1 cellular context compared by ENCODE assay signal in the genomic region with DNA sequence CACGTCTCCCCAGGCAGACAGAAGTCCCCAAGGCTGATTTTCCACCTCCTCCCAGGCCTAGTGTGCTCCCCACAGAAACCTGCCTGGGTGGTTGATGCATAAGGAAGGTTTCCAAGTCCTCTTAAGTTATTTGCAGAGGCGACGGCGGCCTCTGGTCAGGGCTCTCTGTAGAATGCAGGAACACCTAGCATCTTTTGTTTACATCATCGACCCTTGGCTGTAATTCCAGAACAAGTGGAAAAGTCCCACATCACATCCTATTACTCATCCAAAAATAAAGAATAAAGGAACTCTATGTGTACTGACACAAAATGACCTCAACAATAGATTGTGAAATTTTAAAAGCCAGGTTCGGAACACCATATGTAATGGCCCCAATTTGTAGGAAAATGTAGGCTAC.
TF ChIP-seq lines count a peak whose summit lies in the region.

No MANE protein-coding gene starts in this region.

TF ChIP-seq in HepG2, 621 proteins besides CTCF, POLR2A, EP300 and RAD21 (continued from another document and continues in another):
- TF ChIP-seq NR2F6 (IDR thresholded peaks at IDR 0.05) (peak; percentile 45; the same call in 1 of the 2 replicates), NR2F6 (CRISPR knock-in tag; IDR thresholded peaks at IDR 0.05) (no peak), ETV6 (CRISPR knock-in tag; conservative IDR thresholded peaks at IDR 0.05) (no peak), MTA1 (CRISPR knock-in tag; IDR thresholded peaks at IDR 0.05; ENCODE audit: borderline replicate concordance) (no peak), TOPORS (CRISPR knock-in tag; IDR thresholded peaks at IDR 0.05) (no peak), ZNF101 (CRISPR knock-in tag; IDR thresholded peaks at IDR 0.05; ENCODE audit: borderline replicate concordance, low read depth) (no peak), ZNF550 (CRISPR knock-in tag; IDR thresholded peaks at IDR 0.05; ENCODE audit: borderline replicate concordance) (no peak), HNRNPH1 (optimal IDR thresholded peaks at IDR 0.05; ENCODE audit: low read depth, low read length) (no peak), CCDC6 (CRISPR knock-in tag; IDR thresholded peaks at IDR 0.05) (no peak), MTF1 (CRISPR knock-in tag; IDR thresholded peaks at IDR 0.05) (no peak), ZBTB3 (CRISPR knock-in tag; IDR thresholded peaks at IDR 0.05; ENCODE audit: borderline replicate concordance, low read depth) (no peak), ZNF431 (CRISPR knock-in tag; IDR thresholded peaks at IDR 0.05; ENCODE audit: borderline replicate concordance, low read depth) (no peak), ZNF207 (IDR thresholded peaks at IDR 0.05; ENCODE audit: borderline replicate concordance) (no peak), ZBTB7B (CRISPR knock-in tag; IDR thresholded peaks at IDR 0.05) (no peak), ZNF260 (CRISPR knock-in tag; IDR thresholded peaks at IDR 0.05; ENCODE audit: borderline replicate concordance, low read depth) (no peak), FOXC1 (CRISPR knock-in tag; IDR thresholded peaks at IDR 0.05; ENCODE audit: borderline replicate concordance) (no peak), CHD2 (IDR thresholded peaks at IDR 0.05; ENCODE audit: low read depth, low read length) (no peak), SMAD3 (CRISPR knock-in tag; IDR thresholded peaks at IDR 0.05) (no peak), KAT8 (CRISPR knock-in tag; IDR thresholded peaks at IDR 0.05) (no peak; the same call in 1 of the 2 replicates), FOXK1 (CRISPR knock-in tag; IDR thresholded peaks at IDR 0.05; ENCODE audit: borderline replicate concordance, low read depth) (peak; percentile 63; the same call in 1 of the 2 replicates), ZSCAN21 (CRISPR knock-in tag; IDR thresholded peaks at IDR 0.05; ENCODE audit: borderline replicate concordance) (no peak), ZNF790 (CRISPR knock-in tag; IDR thresholded peaks at IDR 0.05; ENCODE audit: borderline replicate concordance) (no peak), ZSCAN29 (CRISPR knock-in tag; conservative IDR thresholded peaks at IDR 0.05) (no peak), ZNF331 (CRISPR knock-in tag; IDR thresholded peaks at IDR 0.05) (no peak), ZNF44 (CRISPR knock-in tag; IDR thresholded peaks at IDR 0.05) (no peak), SOX6 (IDR thresholded peaks at IDR 0.05) (no peak), SOX6 (CRISPR knock-in tag; IDR thresholded peaks at IDR 0.05) (peak; percentile 52; the same call in 1 of the 2 replicates), PHF21A (CRISPR knock-in tag; IDR thresholded peaks at IDR 0.05) (0 out of 2 replicates have a peak, but pooled peaks have one; percentile 4), ZBTB38 (CRISPR knock-in tag; IDR thresholded peaks at IDR 0.05) (peak; percentile 45; the same call in 1 of the 2 replicates), AGO2 (optimal IDR thresholded peaks at IDR 0.05; ENCODE audit: low read depth, low read length) (no peak), ZNF274 (CRISPR knock-in tag; IDR thresholded peaks at IDR 0.05) (no peak), ZNF644 (CRISPR knock-in tag; IDR thresholded peaks at IDR 0.05; ENCODE audit: low read depth) (no peak), RXRA (CRISPR knock-in tag; IDR thresholded peaks at IDR 0.05) (no peak), AKAP8 (CRISPR knock-in tag; IDR thresholded peaks at IDR 0.05) (no peak), HMGA1 (CRISPR knock-in tag; conservative IDR thresholded peaks at IDR 0.05) (no peak), ZNF83 (CRISPR knock-in tag; IDR thresholded peaks at IDR 0.05; ENCODE audit: borderline replicate concordance) (no peak), MED1 (CRISPR knock-in tag; IDR thresholded peaks at IDR 0.05) (peak; percentile 94), TCF7L2 (IDR thresholded peaks at IDR 0.05; ENCODE audit: low read depth, low read length) (no peak)
- TF ChIP-seq, protein P1, sequence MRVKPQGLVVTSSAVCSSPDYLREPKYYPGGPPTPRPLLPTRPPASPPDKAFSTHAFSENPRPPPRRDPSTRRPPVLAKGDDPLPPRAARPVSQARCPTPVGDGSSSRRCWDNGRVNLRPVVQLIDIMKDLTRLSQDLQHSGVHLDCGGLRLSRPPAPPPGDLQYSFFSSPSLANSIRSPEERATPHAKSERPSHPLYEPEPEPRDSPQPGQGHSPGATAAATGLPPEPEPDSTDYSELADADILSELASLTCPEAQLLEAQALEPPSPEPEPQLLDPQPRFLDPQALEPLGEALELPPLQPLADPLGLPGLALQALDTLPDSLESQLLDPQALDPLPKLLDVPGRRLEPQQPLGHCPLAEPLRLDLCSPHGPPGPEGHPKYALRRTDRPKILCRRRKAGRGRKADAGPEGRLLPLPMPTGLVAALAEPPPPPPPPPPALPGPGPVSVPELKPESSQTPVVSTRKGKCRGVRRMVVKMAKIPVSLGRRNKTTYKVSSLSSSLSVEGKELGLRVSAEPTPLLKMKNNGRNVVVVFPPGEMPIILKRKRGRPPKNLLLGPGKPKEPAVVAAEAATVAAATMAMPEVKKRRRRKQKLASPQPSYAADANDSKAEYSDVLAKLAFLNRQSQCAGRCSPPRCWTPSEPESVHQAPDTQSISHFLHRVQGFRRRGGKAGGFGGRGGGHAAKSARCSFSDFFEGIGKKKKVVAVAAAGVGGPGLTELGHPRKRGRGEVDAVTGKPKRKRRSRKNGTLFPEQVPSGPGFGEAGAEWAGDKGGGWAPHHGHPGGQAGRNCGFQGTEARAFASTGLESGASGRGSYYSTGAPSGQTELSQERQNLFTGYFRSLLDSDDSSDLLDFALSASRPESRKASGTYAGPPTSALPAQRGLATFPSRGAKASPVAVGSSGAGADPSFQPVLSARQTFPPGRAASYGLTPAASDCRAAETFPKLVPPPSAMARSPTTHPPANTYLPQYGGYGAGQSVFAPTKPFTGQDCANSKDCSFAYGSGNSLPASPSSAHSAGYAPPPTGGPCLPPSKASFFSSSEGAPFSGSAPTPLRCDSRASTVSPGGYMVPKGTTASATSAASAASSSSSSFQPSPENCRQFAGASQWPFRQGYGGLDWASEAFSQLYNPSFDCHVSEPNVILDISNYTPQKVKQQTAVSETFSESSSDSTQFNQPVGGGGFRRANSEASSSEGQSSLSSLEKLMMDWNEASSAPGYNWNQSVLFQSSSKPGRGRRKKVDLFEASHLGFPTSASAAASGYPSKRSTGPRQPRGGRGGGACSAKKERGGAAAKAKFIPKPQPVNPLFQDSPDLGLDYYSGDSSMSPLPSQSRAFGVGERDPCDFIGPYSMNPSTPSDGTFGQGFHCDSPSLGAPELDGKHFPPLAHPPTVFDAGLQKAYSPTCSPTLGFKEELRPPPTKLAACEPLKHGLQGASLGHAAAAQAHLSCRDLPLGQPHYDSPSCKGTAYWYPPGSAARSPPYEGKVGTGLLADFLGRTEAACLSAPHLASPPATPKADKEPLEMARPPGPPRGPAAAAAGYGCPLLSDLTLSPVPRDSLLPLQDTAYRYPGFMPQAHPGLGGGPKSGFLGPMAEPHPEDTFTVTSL (CRISPR knock-in tag; IDR thresholded peaks at IDR 0.05; ENCODE audit: borderline replicate concordance): peak; percentile 52; the same call in 1 of the 2 replicates
- TF ChIP-seq, protein P2, sequence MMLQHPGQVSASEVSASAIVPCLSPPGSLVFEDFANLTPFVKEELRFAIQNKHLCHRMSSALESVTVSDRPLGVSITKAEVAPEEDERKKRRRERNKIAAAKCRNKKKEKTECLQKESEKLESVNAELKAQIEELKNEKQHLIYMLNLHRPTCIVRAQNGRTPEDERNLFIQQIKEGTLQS (CRISPR knock-in tag; IDR thresholded peaks at IDR 0.05): peak; percentile 49; the same call in 1 of the 2 replicates
- TF ChIP-seq, protein P3, sequence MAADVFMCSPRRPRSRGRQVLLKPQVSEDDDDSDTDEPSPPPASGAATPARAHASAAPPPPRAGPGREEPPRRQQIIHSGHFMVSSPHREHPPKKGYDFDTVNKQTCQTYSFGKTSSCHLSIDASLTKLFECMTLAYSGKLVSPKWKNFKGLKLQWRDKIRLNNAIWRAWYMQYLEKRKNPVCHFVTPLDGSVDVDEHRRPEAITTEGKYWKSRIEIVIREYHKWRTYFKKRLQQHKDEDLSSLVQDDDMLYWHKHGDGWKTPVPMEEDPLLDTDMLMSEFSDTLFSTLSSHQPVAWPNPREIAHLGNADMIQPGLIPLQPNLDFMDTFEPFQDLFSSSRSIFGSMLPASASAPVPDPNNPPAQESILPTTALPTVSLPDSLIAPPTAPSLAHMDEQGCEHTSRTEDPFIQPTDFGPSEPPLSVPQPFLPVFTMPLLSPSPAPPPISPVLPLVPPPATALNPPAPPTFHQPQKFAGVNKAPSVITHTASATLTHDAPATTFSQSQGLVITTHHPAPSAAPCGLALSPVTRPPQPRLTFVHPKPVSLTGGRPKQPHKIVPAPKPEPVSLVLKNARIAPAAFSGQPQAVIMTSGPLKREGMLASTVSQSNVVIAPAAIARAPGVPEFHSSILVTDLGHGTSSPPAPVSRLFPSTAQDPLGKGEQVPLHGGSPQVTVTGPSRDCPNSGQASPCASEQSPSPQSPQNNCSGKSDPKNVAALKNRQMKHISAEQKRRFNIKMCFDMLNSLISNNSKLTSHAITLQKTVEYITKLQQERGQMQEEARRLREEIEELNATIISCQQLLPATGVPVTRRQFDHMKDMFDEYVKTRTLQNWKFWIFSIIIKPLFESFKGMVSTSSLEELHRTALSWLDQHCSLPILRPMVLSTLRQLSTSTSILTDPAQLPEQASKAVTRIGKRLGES (CRISPR knock-in tag; IDR thresholded peaks at IDR 0.05; ENCODE audit: borderline replicate concordance): no peak
- TF ChIP-seq, protein P4, sequence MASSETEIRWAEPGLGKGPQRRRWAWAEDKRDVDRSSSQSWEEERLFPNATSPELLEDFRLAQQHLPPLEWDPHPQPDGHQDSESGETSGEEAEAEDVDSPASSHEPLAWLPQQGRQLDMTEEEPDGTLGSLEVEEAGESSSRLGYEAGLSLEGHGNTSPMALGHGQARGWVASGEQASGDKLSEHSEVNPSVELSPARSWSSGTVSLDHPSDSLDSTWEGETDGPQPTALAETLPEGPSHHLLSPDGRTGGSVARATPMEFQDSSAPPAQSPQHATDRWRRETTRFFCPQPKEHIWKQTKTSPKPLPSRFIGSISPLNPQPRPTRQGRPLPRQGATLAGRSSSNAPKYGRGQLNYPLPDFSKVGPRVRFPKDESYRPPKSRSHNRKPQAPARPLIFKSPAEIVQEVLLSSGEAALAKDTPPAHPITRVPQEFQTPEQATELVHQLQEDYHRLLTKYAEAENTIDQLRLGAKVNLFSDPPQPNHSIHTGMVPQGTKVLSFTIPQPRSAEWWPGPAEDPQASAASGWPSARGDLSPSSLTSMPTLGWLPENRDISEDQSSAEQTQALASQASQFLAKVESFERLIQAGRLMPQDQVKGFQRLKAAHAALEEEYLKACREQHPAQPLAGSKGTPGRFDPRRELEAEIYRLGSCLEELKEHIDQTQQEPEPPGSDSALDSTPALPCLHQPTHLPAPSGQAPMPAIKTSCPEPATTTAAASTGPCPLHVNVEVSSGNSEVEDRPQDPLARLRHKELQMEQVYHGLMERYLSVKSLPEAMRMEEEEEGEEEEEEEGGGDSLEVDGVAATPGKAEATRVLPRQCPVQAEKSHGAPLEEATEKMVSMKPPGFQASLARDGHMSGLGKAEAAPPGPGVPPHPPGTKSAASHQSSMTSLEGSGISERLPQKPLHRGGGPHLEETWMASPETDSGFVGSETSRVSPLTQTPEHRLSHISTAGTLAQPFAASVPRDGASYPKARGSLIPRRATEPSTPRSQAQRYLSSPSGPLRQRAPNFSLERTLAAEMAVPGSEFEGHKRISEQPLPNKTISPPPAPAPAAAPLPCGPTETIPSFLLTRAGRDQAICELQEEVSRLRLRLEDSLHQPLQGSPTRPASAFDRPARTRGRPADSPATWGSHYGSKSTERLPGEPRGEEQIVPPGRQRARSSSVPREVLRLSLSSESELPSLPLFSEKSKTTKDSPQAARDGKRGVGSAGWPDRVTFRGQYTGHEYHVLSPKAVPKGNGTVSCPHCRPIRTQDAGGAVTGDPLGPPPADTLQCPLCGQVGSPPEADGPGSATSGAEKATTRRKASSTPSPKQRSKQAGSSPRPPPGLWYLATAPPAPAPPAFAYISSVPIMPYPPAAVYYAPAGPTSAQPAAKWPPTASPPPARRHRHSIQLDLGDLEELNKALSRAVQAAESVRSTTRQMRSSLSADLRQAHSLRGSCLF (CRISPR knock-in tag; IDR thresholded peaks at IDR 0.05; ENCODE audit: borderline replicate concordance): no peak
- TF ChIP-seq, protein P5, sequence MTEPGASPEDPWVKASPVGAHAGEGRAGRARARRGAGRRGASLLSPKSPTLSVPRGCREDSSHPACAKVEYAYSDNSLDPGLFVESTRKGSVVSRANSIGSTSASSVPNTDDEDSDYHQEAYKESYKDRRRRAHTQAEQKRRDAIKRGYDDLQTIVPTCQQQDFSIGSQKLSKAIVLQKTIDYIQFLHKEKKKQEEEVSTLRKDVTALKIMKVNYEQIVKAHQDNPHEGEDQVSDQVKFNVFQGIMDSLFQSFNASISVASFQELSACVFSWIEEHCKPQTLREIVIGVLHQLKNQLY (CRISPR knock-in tag; IDR thresholded peaks at IDR 0.05): no peak
- TF ChIP-seq, protein P6, sequence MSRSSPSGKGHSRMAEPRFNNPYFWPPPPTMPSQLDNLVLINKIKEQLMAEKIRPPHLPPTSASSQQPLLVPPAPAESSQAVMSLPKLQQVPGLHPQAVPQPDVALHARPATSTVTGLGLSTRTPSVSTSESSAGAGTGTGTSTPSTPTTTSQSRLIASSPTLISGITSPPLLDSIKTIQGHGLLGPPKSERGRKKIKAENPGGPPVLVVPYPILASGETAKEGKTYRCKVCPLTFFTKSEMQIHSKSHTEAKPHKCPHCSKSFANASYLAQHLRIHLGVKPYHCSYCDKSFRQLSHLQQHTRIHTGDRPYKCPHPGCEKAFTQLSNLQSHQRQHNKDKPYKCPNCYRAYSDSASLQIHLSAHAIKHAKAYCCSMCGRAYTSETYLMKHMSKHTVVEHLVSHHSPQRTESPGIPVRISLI (CRISPR knock-in tag; IDR thresholded peaks at IDR 0.05; ENCODE audit: borderline replicate concordance): no peak
- TF ChIP-seq, protein P7, sequence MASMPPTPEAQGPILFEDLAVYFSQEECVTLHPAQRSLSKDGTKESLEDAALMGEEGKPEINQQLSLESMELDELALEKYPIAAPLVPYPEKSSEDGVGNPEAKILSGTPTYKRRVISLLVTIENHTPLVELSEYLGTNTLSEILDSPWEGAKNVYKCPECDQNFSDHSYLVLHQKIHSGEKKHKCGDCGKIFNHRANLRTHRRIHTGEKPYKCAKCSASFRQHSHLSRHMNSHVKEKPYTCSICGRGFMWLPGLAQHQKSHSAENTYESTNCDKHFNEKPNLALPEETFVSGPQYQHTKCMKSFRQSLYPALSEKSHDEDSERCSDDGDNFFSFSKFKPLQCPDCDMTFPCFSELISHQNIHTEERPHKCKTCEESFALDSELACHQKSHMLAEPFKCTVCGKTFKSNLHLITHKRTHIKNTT (CRISPR knock-in tag; IDR thresholded peaks at IDR 0.05): no peak
